In genomic region chr3:8966150-8966819, GRCh38 we compare ENCODE assay signal across 19 cellular contexts. TPM values are rescaled to one million over a fixed set of nuclear protein-coding genes. Genes with fewer than 3 reads are reported as not detected.
DNase-seq lines count a peak whose midpoint lies in the region; ATAC-seq and TF ChIP-seq lines count a peak whose summit lies in the region.
"Had no signal": no experiment of that assay in that cellular context is flagged by ENCODE, and none has a peak within 500 bp of the region (broad histone marks: within the 10 kb centered on the region; RNA-seq: fewer than 3 reads in every experiment).

No MANE protein-coding gene starts in this region.

- H3K9me3 Mint-ChIP-seq in activated naive CD4-positive, alpha-beta T cell treated with anti-CD3 and anti-CD28 coated beads, Interleukin-2, amount 50 U/mL, for 72 hours, result peaks cover 0 to 3% of the 10 kb centered on the region in 2 donors
- H3K9me3 Mint-ChIP-seq: H9 had no signal

- TF ChIP-seq EP300 in suprapubic skin (IDR thresholded peaks at IDR 0.05), result no peak

- TF ChIP-seq POLR2A in suprapubic skin (IDR thresholded peaks at IDR 0.05), result no peak

- H3K27ac Mint-ChIP-seq in activated naive CD4-positive, alpha-beta T cell treated with anti-CD3 and anti-CD28 coated beads, Interleukin-2, amount 50 U/mL, for 72 hours, result peak overlapping the region in 1 of 2 donors; percentile 8

- POLR2A ChIA-PET in PC-3 (lab: Charles Lee; ENCODE audit: unreplicated experiment), result no interaction called here

- CTCF ChIA-PET in PC-3 (lab: Charles Lee), result no interaction called here

- H3K27me3 ChIP-seq in PC-3 (ENCODE audit: low read length), result no peaks in the 10 kb centered on the region
- H3K27me3 ChIP-seq in colonic mucosa, result no peaks in the 10 kb centered on the region
- no peaks in the 10 kb centered on the region for H3K27me3 ChIP-seq in mucosa of rectum (ENCODE audit: control insufficient read depth in 2 of 2, insufficient read depth in 2 of 2, low read length in 2 of 2)
- peaks cover 16% of the 10 kb centered on the region for H3K27me3 ChIP-seq in suprapubic skin

- H3K36me3 ChIP-seq in PC-3 (ENCODE audit: low read depth, low read length) (no peaks in the 10 kb centered on the region; the same call in 1 of the 2 replicates), colonic mucosa (no peaks in the 10 kb centered on the region), mucosa of rectum (ENCODE audit: control insufficient read depth in 2 of 2, insufficient read depth in 2 of 2, low read length in 2 of 2) (no peaks in the 10 kb centered on the region), suprapubic skin (no peaks in the 10 kb centered on the region)

- no peaks in the 10 kb centered on the region for H3K9me3 ChIP-seq in PC-3 (ENCODE audit: low read length)
- H3K9me3 ChIP-seq in colonic mucosa, result no peaks in the 10 kb centered on the region
- no peaks in the 10 kb centered on the region for H3K9me3 ChIP-seq in mucosa of rectum (ENCODE audit: control insufficient read depth in 2 of 2, low read length in 2 of 2)
- H3K9me3 ChIP-seq in suprapubic skin, result no peaks in the 10 kb centered on the region
- H3K9me3 ChIP-seq: SK-N-SH had no signal

- no peak overlapping the region for H3K4me2 ChIP-seq in PC-3 (ENCODE audit: low read length)
- H3K4me2 ChIP-seq: SK-N-SH had no signal

- peaks cover 20% of the 10 kb centered on the region for H3K79me2 ChIP-seq in PC-3 (ENCODE audit: low read length)

- no TSS peak for BruUV-seq in PC-3 (replicated peaks; lab: Mats Ljungman, UMichigan)

- no peaks in the 10 kb centered on the region for H4K20me1 ChIP-seq in PC-3 (ENCODE audit: low read length)

- intact Hi-C loops in PC-3 (cut with micrococcal nuclease), result loop anchor here (10.0 kb wide), 1 partner anchor 281 kb away; no protein-coding TSS in a partner anchor
- intact Hi-C loops in colonic mucosa (cut with DNase I), result no loop called here

- ATAC-seq in PC-3, result no peak
- no peak for ATAC-seq in activated naive CD4-positive, alpha-beta T cell treated with anti-CD3 and anti-CD28 coated beads, Interleukin-2, amount 50 U/mL, for 72 hours
- ATAC-seq in HG03521 (IDR thresholded peaks at IDR 0.05; ENCODE audit: unreplicated experiment), result no peak

- H3K27ac ChIP-seq in PC-3 (ENCODE audit: low read length) (peak overlapping the region; percentile 94), colonic mucosa (peak overlapping the region; percentile 81), mucosa of rectum (ENCODE audit: low read depth in 2 of 2, low read length in 2 of 2) (peak overlapping the region; percentile 91 to 93), suprapubic skin (peak overlapping the region; percentile 24)
- H3K27ac ChIP-seq: C4-2B had no signal

- H3K4me3 ChIP-seq in PC-3 (ENCODE audit: low read length), result no peak overlapping the region
- H3K4me3 ChIP-seq in colonic mucosa, result no peak overlapping the region
- peak overlapping the region in 1 of 2 donors; percentile 10 for H3K4me3 ChIP-seq in mucosa of rectum (ENCODE audit: low read length in 2 of 2)
- no peak overlapping the region for H3K4me3 ChIP-seq in suprapubic skin

- peaks cover 4% of the 10 kb centered on the region for H3F3A ChIP-seq in PC-3 (ENCODE audit: low read length, unreplicated experiment)

- TF ChIP-seq CTCF in PC-3 (conservative IDR thresholded peaks at IDR 0.05; ENCODE audit: low read depth, low read length), result no peak
- no peak for TF ChIP-seq CTCF in colonic mucosa (IDR thresholded peaks at IDR 0.05)
- TF ChIP-seq CTCF in suprapubic skin (IDR thresholded peaks at IDR 0.05), result no peak

- no peaks in the 10 kb centered on the region for H3K9me2 ChIP-seq in PC-3 (replicated peaks; ENCODE audit: low read length)
- H3K9me2 ChIP-seq: SK-N-SH had no signal

- WGBS in suprapubic skin, result 93% methylated on average over 2 of the region's 2 CpGs

- H3K4me1 ChIP-seq in PC-3 (ENCODE audit: insufficient read depth, low read length) (peaks cover 36% of the 10 kb centered on the region), colonic mucosa (peaks cover 7% of the 10 kb centered on the region), mucosa of rectum (ENCODE audit: control insufficient read depth in 2 of 2, insufficient read depth in 2 of 2, low read length in 2 of 2) (peaks cover 29 to 35% of the 10 kb centered on the region in 2 donors), suprapubic skin (peaks cover 32% of the 10 kb centered on the region)

- no peak for DNase-seq in PC-3
- no peak for DNase-seq in colonic mucosa
- DNase-seq in suprapubic skin (ENCODE audit: low spot score in 2 of 2), result no peak
- no peak for DNase-seq in DMS53 (lab: John Stamatoyannopoulos, UW)
- no peak for DNase-seq in activated naive CD4-positive, alpha-beta T cell treated with anti-CD3 and anti-CD28 coated beads, Interleukin-2, amount 50 U/mL, for 72 hours (ENCODE audit: low spot score in 2 of 2)
- DNase-seq: AML-193; DMS79 treated with DMSO at 0.1 percent for 48 hours; H9; KBM-7; NCI-H1105 treated with DMSO at 0.1 percent for 48 hours; NCI-H1694; NCI-H2081 treated with DMSO at 0.1 percent for 48 hours; NCI-H748 treated with DMSO at 0.1 percent for 48 hours; NK-92 treated with Interleukin-12 subunit alpha and Interleukin-12 subunit beta, amount 100 ng/mL, for 24 hours; SHP77 treated with DMSO at 0.1 percent for 48 hours; SK-N-SH had no signal

- H3K9ac ChIP-seq in PC-3 (ENCODE audit: low read length) (no peak overlapping the region), colonic mucosa (ENCODE audit: low read depth in 2 of 2, low read length in 2 of 2) (peak overlapping the region in 1 of 2 donors; percentile 35), mucosa of rectum (ENCODE audit: low read depth in 1 of 2, low read length in 2 of 2) (peak overlapping the region in 1 of 2 donors; percentile 41)

- no peak overlapping the region for H2AFZ ChIP-seq in PC-3 (ENCODE audit: low read length)

- peaks cover 16 to 21% of the 10 kb centered on the region in 2 donors for H3K36me3 Mint-ChIP-seq in activated naive CD4-positive, alpha-beta T cell treated with anti-CD3 and anti-CD28 coated beads, Interleukin-2, amount 50 U/mL, for 72 hours

RNA-seq across cellular contexts. Expression of gene RAD18, which starts 3.0 kb away (rescaled TPM):
- 22.8 and 46.6 TPM in 2 replicates for total RNA-seq in PC-3 (2014; rRNA removed)
- 10 to 100 TPM; 12.2 to 25.9 TPM for total RNA-seq in colonic mucosa
- total RNA-seq in suprapubic skin, result 10 to 100 TPM in 1 of 4 donors, 1 to 10 TPM in 3; 4.7 to 15.6 (median 8.5) TPM
- total RNA-seq in activated naive CD4-positive, alpha-beta T cell treated with anti-CD3 and anti-CD28 coated beads, Interleukin-2, amount 50 U/mL, for 72 hours, result 10 to 100 TPM; 51.6 to 69.2 TPM

Comparison
In these comparisons a context has a peak if more than half of its experiments do, and no peak if none do; other contexts are left out.
1. H3K27ac ChIP-seq: peak in every context shown above with its lines; median percentile 94 in PC-3; 92 in mucosa of rectum; 81 in colonic mucosa; 24 in suprapubic skin.